Comparison of ENCODE assay signal across 15 cellular contexts in genomic region chr12:49635656-49636055, GRCh38. TPM values are rescaled to one million over a fixed set of nuclear protein-coding genes. Genes with fewer than 3 reads are reported as not detected.
DNase-seq lines count a peak whose midpoint lies in the region; ATAC-seq and TF ChIP-seq lines count a peak whose summit lies in the region.
"Had no signal": no experiment of that assay in that cellular context is flagged by ENCODE, and none has a peak within 500 bp of the region (broad histone marks: within the 10 kb centered on the region; RNA-seq: fewer than 3 reads in every experiment).

No MANE protein-coding gene starts in this region.

- no peak overlapping the region for H3K4me2 ChIP-seq in H9 (ENCODE audit: insufficient read depth, insufficient read length, low read length)
- H3K4me2 ChIP-seq in smooth muscle cell: no peak overlapping the region

- H3K9me3 ChIP-seq in H9 (ENCODE audit: control insufficient read depth, low read depth, low read length): no peaks in the 10 kb centered on the region
- no peaks in the 10 kb centered on the region for H3K9me3 ChIP-seq in smooth muscle cell (replicated peaks; ENCODE audit: low read depth)
- H3K9me3 ChIP-seq: BE2C had no signal

- no peak overlapping the region for H3T11ph ChIP-seq in H9 (ENCODE audit: low read length)

- H2BK120ac ChIP-seq in H9 (ENCODE audit: low read depth, low read length, poor library complexity, severe bottlenecking): no peak overlapping the region

- peaks cover 6% of the 10 kb centered on the region for H3F3A ChIP-seq in smooth muscle cell (ENCODE audit: low read depth)

- H2AK5ac ChIP-seq in H9 (ENCODE audit: insufficient read length, low read length): no peak overlapping the region

- no peak overlapping the region for H3K18ac ChIP-seq in H9 (ENCODE audit: insufficient read length, low read depth, low read length)

- no peak overlapping the region for H4K91ac ChIP-seq in H9 (ENCODE audit: insufficient read length, low read depth, low read length)

- H3K79me1 ChIP-seq in H9 (ENCODE audit: insufficient read depth, low read depth, low read length, poor library complexity, severe bottlenecking): no peaks in the 10 kb centered on the region

- H3K4me3 ChIP-seq in smooth muscle cell: no peak overlapping the region
- H3K4me3 ChIP-seq: GM23248 had no signal

- no peak for ATAC-seq in HG03097 (IDR thresholded peaks at IDR 0.05; ENCODE audit: low FRiP score, unreplicated experiment)
- ATAC-seq: CD8-positive, alpha-beta T cell; HepG2 had no signal

- H3K27me3 Mint-ChIP-seq in CD14-positive monocyte (ENCODE audit: low read depth in 3 of 3) (peaks cover 2 to 6% (median 3%) of the 10 kb centered on the region in 3 donors), H9 (ENCODE audit: low read depth) (no peaks in the 10 kb centered on the region; the same call in none of the 2 replicates), endothelial cell (ENCODE audit: unreplicated experiment) (peaks cover 51% of the 10 kb centered on the region), neural crest cell (ENCODE audit: low read depth) (no peaks in the 10 kb centered on the region)

- no peak overlapping the region for H2AFZ ChIP-seq in H9 (ENCODE audit: low read length)
- no peak overlapping the region for H2AFZ ChIP-seq in smooth muscle cell (ENCODE audit: low read depth)
- H2AFZ ChIP-seq: GM23248 had no signal

- no CpG with 5 or more reads among the region's 4 CpGs for WGBS in H9 (ENCODE audit: extremely low coverage, insufficient read length, low lambda C conversion rate)
- 94% methylated on average over 4 of the region's 4 CpGs for WGBS in smooth muscle cell (ENCODE audit: low lambda C conversion rate)

- H3K4me3 Mint-ChIP-seq in CD14-positive monocyte: no peak overlapping the region
- no peak overlapping the region for H3K4me3 Mint-ChIP-seq in H9
- no peak overlapping the region for H3K4me3 Mint-ChIP-seq in endothelial cell (ENCODE audit: unreplicated experiment)
- peak overlapping the region; percentile 32 for H3K4me3 Mint-ChIP-seq in neural crest cell
- H3K4me3 Mint-ChIP-seq: CD8-positive, alpha-beta T cell had no signal

- no peaks in the 10 kb centered on the region for H3K79me2 ChIP-seq in H9 (ENCODE audit: insufficient read depth, low read length)
- H3K79me2 ChIP-seq in smooth muscle cell (ENCODE audit: low read depth): no peaks in the 10 kb centered on the region

- H3K9me3 Mint-ChIP-seq in CD14-positive monocyte: no peaks in the 10 kb centered on the region
- H3K9me3 Mint-ChIP-seq in H9: no peaks in the 10 kb centered on the region
- no peaks in the 10 kb centered on the region for H3K9me3 Mint-ChIP-seq in endothelial cell (ENCODE audit: unreplicated experiment)
- no peaks in the 10 kb centered on the region for H3K9me3 Mint-ChIP-seq in neural crest cell
- H3K9me3 Mint-ChIP-seq: CD8-positive, alpha-beta T cell had no signal

- no peak overlapping the region for H4K5ac ChIP-seq in H9 (ENCODE audit: insufficient read length, low read depth, low read length)

- no peaks in the 10 kb centered on the region for H3K27me3 ChIP-seq in H9 (ENCODE audit: insufficient read depth, low read length)
- no peaks in the 10 kb centered on the region for H3K27me3 ChIP-seq in smooth muscle cell (ENCODE audit: low read depth)
- H3K27me3 ChIP-seq: BE2C had no signal

- H3K36me3 ChIP-seq in smooth muscle cell (ENCODE audit: low read depth): no peaks in the 10 kb centered on the region
- H3K36me3 ChIP-seq: BE2C had no signal

- no peak overlapping the region for H3K27ac ChIP-seq in H9 (ENCODE audit: insufficient read length, low read depth, low read length)
- no peak overlapping the region for H3K27ac ChIP-seq in smooth muscle cell (ENCODE audit: low read depth)
- H3K27ac ChIP-seq: C4-2B, GM23248 had no signal

- no peak overlapping the region for H2BK5ac ChIP-seq in H9 (ENCODE audit: insufficient read length, low read length)

- peaks cover 7% of the 10 kb centered on the region for H3K4me1 Mint-ChIP-seq in CD14-positive monocyte
- H3K4me1 Mint-ChIP-seq in H9: peaks cover 22 to 25% of the 10 kb centered on the region in 2 experiments
- peaks cover 45% of the 10 kb centered on the region for H3K4me1 Mint-ChIP-seq in endothelial cell (ENCODE audit: unreplicated experiment)
- H3K4me1 Mint-ChIP-seq in neural crest cell: peaks cover 38% of the 10 kb centered on the region

- H2BK12ac ChIP-seq in H9 (ENCODE audit: insufficient read length, low read depth, low read length): no peak overlapping the region

- peaks cover 3% of the 10 kb centered on the region for H3K23me2 ChIP-seq in H9 (ENCODE audit: insufficient read length, low read depth, low read length, poor library complexity, severe bottlenecking)

- H3K23ac ChIP-seq in H9 (ENCODE audit: insufficient read length, low read depth, low read length): no peak overlapping the region

- no peak overlapping the region for H2BK20ac ChIP-seq in H9 (ENCODE audit: low read depth, low read length, poor library complexity, severe bottlenecking)

- H3K4me1 ChIP-seq in H9 (ENCODE audit: insufficient read depth, low read length) (peaks cover 5% of the 10 kb centered on the region; the same call in 1 of the 2 replicates), smooth muscle cell (ENCODE audit: low read depth) (no peaks in the 10 kb centered on the region)

- no peak overlapping the region for H3K14ac ChIP-seq in H9 (ENCODE audit: insufficient read depth, low read length)

- TF ChIP-seq CTCF in CD14-positive monocyte (IDR thresholded peaks at IDR 0.05): no peak
- no peak for TF ChIP-seq CTCF in H9 (conservative IDR thresholded peaks at IDR 0.05)
- TF ChIP-seq CTCF in endothelial cell (IDR thresholded peaks at IDR 0.05; ENCODE audit: unreplicated experiment): no peak
- TF ChIP-seq CTCF in neural crest cell (conservative IDR thresholded peaks at IDR 0.05): no peak
- TF ChIP-seq CTCF in smooth muscle cell (IDR thresholded peaks at IDR 0.05; ENCODE audit: borderline replicate concordance, insufficient read depth, poor library complexity, severe bottlenecking): no peak

- no peak overlapping the region for H3K56ac ChIP-seq in H9 (ENCODE audit: insufficient read length, low read depth, low read length)

- H3K36me3 Mint-ChIP-seq in CD14-positive monocyte (no peaks in the 10 kb centered on the region), H9 (ENCODE audit: insufficient read depth in 1 of 3, low read depth in 3 of 3) (peaks cover 11 to 36% (median 27%) of the 10 kb centered on the region in 3 experiments; a peak in 6 of 7 replicates), endothelial cell (ENCODE audit: low read depth, unreplicated experiment) (peaks cover 13% of the 10 kb centered on the region), neural crest cell (ENCODE audit: low read depth) (no peaks in the 10 kb centered on the region)

- H3K4ac ChIP-seq in H9 (ENCODE audit: low read depth, low read length): no peak overlapping the region

- H2BK15ac ChIP-seq in H9 (ENCODE audit: low read depth, low read length): no peak overlapping the region

- intact Hi-C loops in CD14-positive monocyte (cut with micrococcal nuclease): loop anchor here in 1 of 2 donors (2.0 to 10.0 kb wide), 2 partner anchors 25 to 199 kb away; no protein-coding TSS in a partner anchor

- H4K20me1 ChIP-seq in H9 (ENCODE audit: control insufficient read depth, insufficient read depth, insufficient read length) (no peaks in the 10 kb centered on the region), smooth muscle cell (ENCODE audit: low read depth) (no peaks in the 10 kb centered on the region)

- H4K8ac ChIP-seq in H9 (replicated peaks; ENCODE audit: insufficient read length, low read depth, low read length): no peak overlapping the region

- peak; percentile 13 for DNase-seq in CD14-positive monocyte (ENCODE audit: low spot score)
- DNase-seq in H9: peak; percentile 27
- no peak for DNase-seq in endothelial cell (ENCODE audit: low spot score)
- DNase-seq in neural crest cell (ENCODE audit: low read depth, low spot score): no peak
- DNase-seq in smooth muscle cell (lab: John Stamatoyannopoulos, UW; ENCODE audit: unreplicated experiment): no peak
- no peak for DNase-seq in AG08396 (ENCODE audit: low spot score)
- no peak for DNase-seq in COR-L47 (lab: John Stamatoyannopoulos, UW)
- DNase-seq: BE2C; CD8-positive, alpha-beta T cell; DMS53; GF-D8; GM23248 had no signal

- H3K9ac ChIP-seq in H9 (ENCODE audit: extremely low read depth, insufficient read length, low read length) (no peak overlapping the region), smooth muscle cell (ENCODE audit: low read depth) (no peak overlapping the region)
- H3K9ac ChIP-seq: GM23248 had no signal

- no peak overlapping the region for H3K27ac Mint-ChIP-seq in CD14-positive monocyte
- 0 out of 7 replicates have a peak overlapping the region, but pooled peaks of 1 of the 3 experiments have one; percentile 6 for H3K27ac Mint-ChIP-seq in H9
- H3K27ac Mint-ChIP-seq in endothelial cell (ENCODE audit: unreplicated experiment): peak overlapping the region; percentile 25
- peak overlapping the region; percentile 47 for H3K27ac Mint-ChIP-seq in neural crest cell (ENCODE audit: unreplicated experiment)
- H3K27ac Mint-ChIP-seq: CD8-positive, alpha-beta T cell had no signal

RNA-seq across cellular contexts. Expression of gene PRPF40B, which starts 12.3 kb away (rescaled TPM):
- under 1 TPM; 0.14 to 0.57 TPM for polyA plus RNA-seq in CD14-positive monocyte
- total RNA-seq in H9 (2021): 17.4 and 19.0 TPM in 2 replicates
- 9.2 TPM for total RNA-seq in endothelial cell (ENCODE audit: unreplicated experiment)
- 24.4 and 27.0 TPM in 2 replicates for total RNA-seq in neural crest cell
- total RNA-seq in smooth muscle cell: 5.7 and 6.2 TPM in 2 replicates
- polyA plus RNA-seq in smooth muscle cell: 19.8 and 22.8 TPM in 2 replicates

RNA-seq across cellular contexts. Expression of gene FAM186B, which starts 30.2 kb away (rescaled TPM):
- polyA plus RNA-seq in CD14-positive monocyte (not detected), smooth muscle cell (0.18 and 0.26 TPM in 2 replicates)
- total RNA-seq in H9 (2021) (0.42 and 0.46 TPM in 2 replicates), endothelial cell (ENCODE audit: unreplicated experiment) (1.9 TPM), neural crest cell (0.28 TPM in 1 of 2 replicates, not detected in the other), smooth muscle cell (0.09 and 1.3 TPM in 2 replicates)

Comparison
In these comparisons a context has a peak if more than half of its experiments do, and no peak if none do; other contexts are left out.
1. DNase-seq: peak in CD14-positive monocyte (single experiment) and H9 (single experiment); none in endothelial cell (single experiment), neural crest cell (single experiment), smooth muscle cell (single experiment), AG08396 (single experiment) and COR-L47 (single experiment).
2. H3K27ac Mint-ChIP-seq: peak in endothelial cell (single experiment) and neural crest cell (single experiment); none in CD14-positive monocyte (0 of 7).